ENCODE assay signal across 9 cellular contexts in genomic region chr6:106448000-106448426, GRCh38.
DNase-seq lines count a peak whose midpoint lies in the region; ATAC-seq and TF ChIP-seq lines count a peak whose summit lies in the region.
"Had no signal": no experiment of that assay in that cellular context is flagged by ENCODE, and none has a peak within 500 bp of the region (broad histone marks: within the 10 kb centered on the region; RNA-seq: fewer than 3 reads in every experiment).

No MANE protein-coding gene starts in this region.

- H3K36me3 ChIP-seq in gastroesophageal sphincter (no peaks in the 10 kb centered on the region), testis (ENCODE audit: low read depth, missing control alignments) (no peaks in the 10 kb centered on the region)

- no peak for TF ChIP-seq EP300 in gastroesophageal sphincter (IDR thresholded peaks at IDR 0.05)

- H3K27me3 ChIP-seq in gastroesophageal sphincter, result peaks cover 15% of the 10 kb centered on the region
- no peaks in the 10 kb centered on the region for H3K27me3 ChIP-seq in testis

- ATAC-seq in gastroesophageal sphincter, result peak; percentile 69
- ATAC-seq in GM21528 (IDR thresholded peaks at IDR 0.05; ENCODE audit: low FRiP score, unreplicated experiment), result no peak

- DNase-seq in activated T-cell treated with anti-CD3 and anti-CD28 coated beads for 1 hour (ENCODE audit: low read depth), result peak; percentile 3
- no peak for DNase-seq in activated T-cell treated with anti-CD3 and anti-CD28 coated beads for 4 hours
- peak; percentile 57 for DNase-seq in SIG-M5 (lab: John Stamatoyannopoulos, UW)
- peak; percentile 16 for DNase-seq in testis
- DNase-seq in foreskin fibroblast, result no peak
- no peak for DNase-seq in endothelial cell (ENCODE audit: low spot score)

- intact Hi-C loops in testis (cut with DNase I; ENCODE audit: low total_unique reads), result loop anchor here (5.0 kb wide), 1 partner anchor 119 kb away; no protein-coding TSS in a partner anchor

- H3K27me3 Mint-ChIP-seq in endothelial cell (ENCODE audit: unreplicated experiment), result no peaks in the 10 kb centered on the region

- no peak for TF ChIP-seq CTCF in gastroesophageal sphincter (IDR thresholded peaks at IDR 0.05)
- no peak for TF ChIP-seq CTCF in testis (IDR thresholded peaks at IDR 0.05)
- TF ChIP-seq CTCF in foreskin fibroblast (IDR thresholded peaks at IDR 0.05; ENCODE audit: low read depth, low read length), result no peak
- TF ChIP-seq CTCF in endothelial cell (IDR thresholded peaks at IDR 0.05; ENCODE audit: unreplicated experiment), result no peak

- no peaks in the 10 kb centered on the region for H3K4me1 ChIP-seq in gastroesophageal sphincter
- no peaks in the 10 kb centered on the region for H3K4me1 ChIP-seq in testis
- H3K4me1 ChIP-seq: psoas muscle had no signal

- no peaks in the 10 kb centered on the region for H3K4me1 Mint-ChIP-seq in endothelial cell (ENCODE audit: unreplicated experiment)

- no peaks in the 10 kb centered on the region for H3K36me3 Mint-ChIP-seq in endothelial cell (ENCODE audit: low read depth, unreplicated experiment)

- no peak overlapping the region for H3K27ac Mint-ChIP-seq in endothelial cell (ENCODE audit: unreplicated experiment)

- no peak overlapping the region for H3K4me3 Mint-ChIP-seq in endothelial cell (ENCODE audit: unreplicated experiment)

- H3K4me3 ChIP-seq in gastroesophageal sphincter, result no peak overlapping the region
- H3K4me3 ChIP-seq in testis, result no peak overlapping the region
- H3K4me3 ChIP-seq in foreskin fibroblast (ENCODE audit: low read depth in 1 of 2, low read length in 2 of 2), result no peak overlapping the region
- H3K4me3 ChIP-seq: psoas muscle had no signal

- H3K27ac ChIP-seq in gastroesophageal sphincter (no peak overlapping the region), testis (no peak overlapping the region)
- H3K27ac ChIP-seq: psoas muscle had no signal

- H3K9me3 ChIP-seq in gastroesophageal sphincter, result no peaks in the 10 kb centered on the region
- H3K9me3 ChIP-seq in testis, result no peaks in the 10 kb centered on the region
- H3K9me3 ChIP-seq: psoas muscle had no signal

- H3K9me3 Mint-ChIP-seq in endothelial cell (ENCODE audit: unreplicated experiment), result no peaks in the 10 kb centered on the region

- no peak for TF ChIP-seq POLR2A in gastroesophageal sphincter (IDR thresholded peaks at IDR 0.05)
- TF ChIP-seq POLR2A in testis (IDR thresholded peaks at IDR 0.05), result no peak

- WGBS in gastroesophageal sphincter (ENCODE audit: low coverage in 1 of 2), 2 donors, result 64 to 67% methylated on average over 5 of the region's 6 CpGs
- WGBS in testis, 2 donors, result 71 to 78% methylated on average over 6 of the region's 6 CpGs

Comparison
In these comparisons a context has a peak if more than half of its experiments do, and no peak if none do; other contexts are left out.
1. DNase-seq: peak in activated T-cell treated with anti-CD3 and anti-CD28 coated beads for 1 hour (single experiment), SIG-M5 (single experiment) and testis (single experiment); none in activated T-cell treated with anti-CD3 and anti-CD28 coated beads for 4 hours (single experiment), foreskin fibroblast (0 of 2) and endothelial cell (single experiment).